Comparison of ENCODE assay signal across 20 cellular contexts in genomic region chr7:36602975-36603887, GRCh38.
A peak's percentile ranks its signal among the peaks of the same experiment; 100 is the strongest.
DNase-seq lines count a peak whose midpoint lies in the region; ATAC-seq lines count a peak whose summit lies in the region.
"Had no signal": no experiment of that assay in that cellular context is flagged by ENCODE, and none has a peak within 500 bp of the region (broad histone marks: within the 10 kb centered on the region; RNA-seq: fewer than 3 reads in every experiment).

No MANE protein-coding gene starts in this region.

- H3K14ac ChIP-seq in neuronal stem cell (ENCODE audit: low read length), result no peak overlapping the region

- H2BK5ac ChIP-seq in neuronal stem cell (ENCODE audit: low read length), result no peak overlapping the region

- POLR2A ChIA-PET in activated CD4-positive, alpha-beta T cell treated with anti-CD3 and anti-CD28 coated beads, Interleukin-2, amount 10 ng/mL, durations not matched to agents 7 days and 5 days (lab: Charles Lee), result interaction anchor here (0.7 kb wide), 1 partner anchor 898 kb away, joined by 3 read pairs; no protein-coding TSS in a partner anchor

- peak overlapping the region; percentile 37 for H3K27ac Mint-ChIP-seq in activated CD4-positive, alpha-beta T cell treated with anti-CD3 and anti-CD28 coated beads, Interleukin-2, amount 10 ng/mL, durations not matched to agents 7 days and 5 days
- peak overlapping the region; percentile 72 for H3K27ac Mint-ChIP-seq in T-helper 1 cell treated with Interleukin-12 subunit alpha and Interleukin-12 subunit beta and Interleukin-4 antibody, amounts not matched to agents 30 μg/mL and 1 μg/mL, for 36 hours
- H3K27ac Mint-ChIP-seq in effector memory CD8-positive, alpha-beta T cell, result peak overlapping the region; percentile 30 to 90
- H3K27ac Mint-ChIP-seq: activated CD4-positive, alpha-beta T cell treated with anti-CD3 and anti-CD28 coated beads, Interleukin-2, amount 10 ng/mL, durations not matched to agents 24 days and 14 days; nephron; progenitor cell of endocrine pancreas had no signal

- no peak overlapping the region for H3K4me3 ChIP-seq in neuronal stem cell (ENCODE audit: low read length in 2 of 2)
- H3K4me3 ChIP-seq: breast epithelium, coronary artery had no signal

- H3K23ac ChIP-seq in neuronal stem cell (ENCODE audit: low read depth, low read length, poor library complexity), result no peak overlapping the region

- peaks cover 6% of the 10 kb centered on the region for H3K9me3 Mint-ChIP-seq in activated CD4-positive, alpha-beta T cell treated with anti-CD3 and anti-CD28 coated beads, Interleukin-2, amount 10 ng/mL, durations not matched to agents 7 days and 5 days
- no peaks in the 10 kb centered on the region for H3K9me3 Mint-ChIP-seq in T-helper 1 cell treated with Interleukin-12 subunit alpha and Interleukin-12 subunit beta and Interleukin-4 antibody, amounts not matched to agents 30 μg/mL and 1 μg/mL, for 36 hours
- no peaks in the 10 kb centered on the region for H3K9me3 Mint-ChIP-seq in effector memory CD8-positive, alpha-beta T cell
- H3K9me3 Mint-ChIP-seq: activated CD4-positive, alpha-beta T cell treated with anti-CD3 and anti-CD28 coated beads, Interleukin-2, amount 10 ng/mL, durations not matched to agents 24 days and 14 days; nephron had no signal

- no peak overlapping the region for H2AK5ac ChIP-seq in neuronal stem cell (ENCODE audit: low read depth, low read length)

- CTCF ChIA-PET in activated CD4-positive, alpha-beta T cell treated with anti-CD3 and anti-CD28 coated beads, Interleukin-2, amount 10 ng/mL, durations not matched to agents 7 days and 5 days (lab: Charles Lee), result interaction anchor here (0.8 to 1.6 kb wide), 2 partner anchors 16 to 20 kb away, joined by 3 to 4 read pairs; no protein-coding TSS in a partner anchor

- peak; percentile 21 for ATAC-seq in effector memory CD8-positive, alpha-beta T cell (replicated peaks)
- no peak for ATAC-seq in HG03139 (IDR thresholded peaks at IDR 0.05; ENCODE audit: unreplicated experiment)
- ATAC-seq: left colon, Panc1 had no signal

- DNase-seq in activated CD4-positive, alpha-beta T cell treated with anti-CD3 and anti-CD28 coated beads, Interleukin-2, amount 10 ng/mL, durations not matched to agents 7 days and 5 days, result no peak
- DNase-seq in activated CD4-positive, alpha-beta T cell treated with anti-CD3 and anti-CD28 coated beads, Interleukin-2, amount 50 U/mL, for 1 hour, result no peak
- no peak for DNase-seq in effector memory CD8-positive, alpha-beta T cell
- DNase-seq in neuronal stem cell (ENCODE audit: low spot score) (no peak), mesenteric fat pad (ENCODE audit: low spot score) (no peak), kidney glomerular epithelial cell (lab: John Stamatoyannopoulos, UW) (no peak)
- DNase-seq: 8988T; activated CD4-positive, alpha-beta T cell treated with anti-CD3 and anti-CD28 coated beads, Interleukin-2, amount 10 ng/mL, durations not matched to agents 24 days and 14 days; DMS79 treated with DMSO at 0.1 percent for 48 hours; KBM-7; left colon; NCI-H1436 treated with DMSO at 0.1 percent for 48 hours; NCI-H510A treated with DMSO at 0.1 percent for 48 hours had no signal

- peaks cover 5% of the 10 kb centered on the region for H3K36me3 Mint-ChIP-seq in activated CD4-positive, alpha-beta T cell treated with anti-CD3 and anti-CD28 coated beads, Interleukin-2, amount 10 ng/mL, durations not matched to agents 7 days and 5 days (ENCODE audit: low read depth)
- H3K36me3 Mint-ChIP-seq in T-helper 1 cell treated with Interleukin-12 subunit alpha and Interleukin-12 subunit beta and Interleukin-4 antibody, amounts not matched to agents 30 μg/mL and 1 μg/mL, for 36 hours (ENCODE audit: low read depth), result peaks cover 7% of the 10 kb centered on the region
- peaks cover 35% of the 10 kb centered on the region for H3K36me3 Mint-ChIP-seq in effector memory CD8-positive, alpha-beta T cell (ENCODE audit: insufficient read depth)

- no peak overlapping the region for H3K4ac ChIP-seq in neuronal stem cell (ENCODE audit: low read length)

- WGBS in neuronal stem cell (ENCODE audit: extremely low coverage in 2 of 2, insufficient read length in 2 of 2, insufficient replicate concordance in 1 of 2), 2 donors, result no CpG with 5 or more reads among the region's 7 CpGs

- peaks cover 20 to 23% of the 10 kb centered on the region in 2 donors for H3K4me1 ChIP-seq in neuronal stem cell (ENCODE audit: control insufficient read depth in 2 of 2, insufficient read depth in 1 of 2, low read depth in 1 of 2, low read length in 2 of 2)
- H3K4me1 ChIP-seq: breast epithelium had no signal

- no peak overlapping the region for H3K4me2 ChIP-seq in neuronal stem cell (ENCODE audit: insufficient read depth, low read length, poor library complexity, severe bottlenecking)

- no peaks in the 10 kb centered on the region for H3K27me3 Mint-ChIP-seq in activated CD4-positive, alpha-beta T cell treated with anti-CD3 and anti-CD28 coated beads, Interleukin-2, amount 10 ng/mL, durations not matched to agents 7 days and 5 days
- H3K27me3 Mint-ChIP-seq in T-helper 1 cell treated with Interleukin-12 subunit alpha and Interleukin-12 subunit beta and Interleukin-4 antibody, amounts not matched to agents 30 μg/mL and 1 μg/mL, for 36 hours (ENCODE audit: low read depth), result peaks cover 6% of the 10 kb centered on the region
- no peaks in the 10 kb centered on the region for H3K27me3 Mint-ChIP-seq in effector memory CD8-positive, alpha-beta T cell
- H3K27me3 Mint-ChIP-seq: activated CD4-positive, alpha-beta T cell treated with anti-CD3 and anti-CD28 coated beads, Interleukin-2, amount 10 ng/mL, durations not matched to agents 24 days and 14 days had no signal

- H3K79me1 ChIP-seq in neuronal stem cell (ENCODE audit: low read depth, low read length), result no peaks in the 10 kb centered on the region

- no peaks in the 10 kb centered on the region for H3K36me3 ChIP-seq in neuronal stem cell (replicated peaks in 1 of 2; ENCODE audit: control insufficient read depth in 2 of 2, insufficient read depth in 2 of 2, low read length in 2 of 2)
- H3K36me3 ChIP-seq: breast epithelium had no signal

- no peaks in the 10 kb centered on the region for H3K27me3 ChIP-seq in neuronal stem cell (ENCODE audit: control insufficient read depth in 3 of 3, insufficient read depth in 3 of 3, low read depth in 1 of 3, low read length in 3 of 3)
- H3K27me3 ChIP-seq: breast epithelium had no signal

- no peak overlapping the region for H2AFZ ChIP-seq in neuronal stem cell (ENCODE audit: low read length)

- H3K9me3 ChIP-seq in neuronal stem cell (replicated peaks in 1 of 2; ENCODE audit: control insufficient read depth in 2 of 2, insufficient read depth in 1 of 2, low read depth in 1 of 2, low read length in 2 of 2), result no peaks in the 10 kb centered on the region
- H3K9me3 ChIP-seq: breast epithelium had no signal

- no peak overlapping the region for H4K91ac ChIP-seq in neuronal stem cell (ENCODE audit: low read depth, low read length, poor library complexity)

- H3K4me3 Mint-ChIP-seq in activated CD4-positive, alpha-beta T cell treated with anti-CD3 and anti-CD28 coated beads, Interleukin-2, amount 10 ng/mL, durations not matched to agents 7 days and 5 days, result no peak overlapping the region
- H3K4me3 Mint-ChIP-seq in T-helper 1 cell treated with Interleukin-12 subunit alpha and Interleukin-12 subunit beta and Interleukin-4 antibody, amounts not matched to agents 30 μg/mL and 1 μg/mL, for 36 hours, result no peak overlapping the region
- peak overlapping the region in 1 of 2 donors; percentile 34 for H3K4me3 Mint-ChIP-seq in effector memory CD8-positive, alpha-beta T cell
- H3K4me3 Mint-ChIP-seq: activated CD4-positive, alpha-beta T cell treated with anti-CD3 and anti-CD28 coated beads, Interleukin-2, amount 10 ng/mL, durations not matched to agents 24 days and 14 days; nephron had no signal

- H3K9ac ChIP-seq in neuronal stem cell (ENCODE audit: low read depth, low read length, poor library complexity), result no peak overlapping the region

- H2BK12ac ChIP-seq in neuronal stem cell (ENCODE audit: low read length), result no peak overlapping the region

- H3K4me1 Mint-ChIP-seq in activated CD4-positive, alpha-beta T cell treated with anti-CD3 and anti-CD28 coated beads, Interleukin-2, amount 10 ng/mL, durations not matched to agents 7 days and 5 days, result peaks cover 62% of the 10 kb centered on the region
- H3K4me1 Mint-ChIP-seq in T-helper 1 cell treated with Interleukin-12 subunit alpha and Interleukin-12 subunit beta and Interleukin-4 antibody, amounts not matched to agents 30 μg/mL and 1 μg/mL, for 36 hours (ENCODE audit: low read depth), result peaks cover 49% of the 10 kb centered on the region
- peaks cover 12 to 66% of the 10 kb centered on the region in 2 donors for H3K4me1 Mint-ChIP-seq in effector memory CD8-positive, alpha-beta T cell (ENCODE audit: low read depth in 2 of 2)

- no peak overlapping the region for H2BK15ac ChIP-seq in neuronal stem cell (ENCODE audit: low read length)

- no peak overlapping the region for H3K27ac ChIP-seq in neuronal stem cell (replicated peaks; ENCODE audit: low read length)
- H3K27ac ChIP-seq: breast epithelium, coronary artery had no signal

- no peak overlapping the region for H2BK120ac ChIP-seq in neuronal stem cell (ENCODE audit: low read depth, low read length)

- peak overlapping the region; percentile 16 for H3K18ac ChIP-seq in neuronal stem cell (ENCODE audit: low read length)

- H4K8ac ChIP-seq in neuronal stem cell (ENCODE audit: low read depth, low read length), result no peak overlapping the region
